ENCODE assay signal across 21 cellular contexts in genomic region chr7:34385385-34385784, GRCh38.
DNase-seq lines count a peak whose midpoint lies in the region; ATAC-seq, FAIRE-seq and TF ChIP-seq lines count a peak whose summit lies in the region.
"Had no signal": no experiment of that assay in that cellular context is flagged by ENCODE, and none has a peak within 500 bp of the region (broad histone marks: within the 10 kb centered on the region; RNA-seq: fewer than 3 reads in every experiment).

No MANE protein-coding gene starts in this region.

- no peak overlapping the region for H3K14ac ChIP-seq in H1 (ENCODE audit: insufficient read length)

- FAIRE-seq in H1 (lab: Jason Lieb, UNC) = no peak
- FAIRE-seq: A204.1, HepG2 had no signal

- H3K27me3 ChIP-seq in H1 (replicated peaks in 1 of 4; ENCODE audit: control insufficient read depth in 3 of 4, extremely low read depth in 1 of 4, insufficient read depth in 3 of 4, low read length in 3 of 4) = no peaks in the 10 kb centered on the region
- H3K27me3 ChIP-seq in lung (ENCODE audit: control insufficient read depth, insufficient read depth) = no peaks in the 10 kb centered on the region
- H3K27me3 ChIP-seq: Peyer's patch had no signal

- no peak overlapping the region for H3K56ac ChIP-seq in H1 (replicated peaks; ENCODE audit: insufficient read length, low read depth, low read length)

- no peaks in the 10 kb centered on the region for H3K23me2 ChIP-seq in H1 (ENCODE audit: low read depth, low read length)

- no peak overlapping the region for H3K18ac ChIP-seq in H1 (ENCODE audit: extremely low read depth, low read length)

- CTCF ChIA-PET in H1 (lab: Charles Lee; ENCODE audit: partially characterized antibody) = interaction anchor here (0.7 to 1.0 kb wide), 3 partner anchors 12 to 32 kb away, joined by 3 read pairs; no protein-coding TSS in a partner anchor

- DNase-seq in EH (ENCODE audit: low read depth) (peak; percentile 31), RPMI7951 (ENCODE audit: low read depth) (peak; percentile 26), H1 (ENCODE audit: low read depth in 1 of 2, low spot score in 2 of 2) (no peak), lung (ENCODE audit: low spot score) (no peak), NCI-H2081 treated with DMSO at 0.1 percent for 48 hours (lab: John Stamatoyannopoulos, UW) (no peak)
- no peak for DNase-seq in activated CD8-positive, alpha-beta memory T cell treated with anti-CD3 and anti-CD28 coated beads, Interleukin-2, amount 50 U/mL, for 4 hours
- DNase-seq in stimulated activated CD4-positive, alpha-beta T cell treated with anti-CD3 and anti-CD28 coated beads, Interleukin-15, amount 100 ng/mL, for 24 hours = no peak
- DNase-seq: C1 segment of cervical spinal cord, DMS 273 treated with DMSO at 0.1 percent for 48 hours, KG1, NCI-H1048, NCI-H146, NCI-H2081, NCI-H524, Peyer's patch, Right ventricle myocardium superior had no signal

- no peak overlapping the region for H2BK20ac ChIP-seq in H1 (ENCODE audit: low read length)

- TF ChIP-seq POLR2A in H1 (IDR thresholded peaks at IDR 0.05; ENCODE audit: control extremely low read depth in 1 of 2, low read depth in 2 of 2, low read length in 2 of 2) = no peak

- 100% methylated on average over 1 of the region's 1 CpG; no CpG with 5 or more reads in 1 of the 2 experiments for WGBS in H1 (ENCODE audit: extremely low coverage in 1 of 2, insufficient coverage in 1 of 2, insufficient read length in 1 of 2, insufficient replicate concordance in 2 of 2, low coverage in 1 of 2, low lambda C conversion rate in 2 of 2, missing lambda C conversion rate in 1 of 2), 2 experiments
- 51 to 71% methylated on average over 1 of the region's 1 CpG for WGBS in lung, 2 donors

- H2BK12ac ChIP-seq in H1 (ENCODE audit: low read depth, low read length) = no peak overlapping the region

- peak; percentile 19 for ATAC-seq in lung (ENCODE audit: insufficient read depth, low FRiP score)
- ATAC-seq in GM19023 (IDR thresholded peaks at IDR 0.05; ENCODE audit: unreplicated experiment) = no peak
- ATAC-seq: HCT116, HepG2 had no signal

- no peak for TF ChIP-seq RAD21 in H1 (IDR thresholded peaks at IDR 0.05 in 1 of 2, conservative IDR thresholded peaks at IDR 0.05 in 1 of 2; ENCODE audit: low read depth in 2 of 2, low read length in 2 of 2)

- H2BK120ac ChIP-seq in H1 (replicated peaks; ENCODE audit: low read depth, low read length) = no peak overlapping the region

- no peaks in the 10 kb centered on the region for H3K79me1 ChIP-seq in H1 (ENCODE audit: low read depth, low read length)

- peaks cover 19 to 25% of the 10 kb centered on the region in 2 experiments for H3K9me3 ChIP-seq in H1 (ENCODE audit: insufficient read depth in 2 of 2, low read depth in 1 of 2, low read length in 1 of 2)
- H3K9me3 ChIP-seq in lung (ENCODE audit: control insufficient read depth in 2 of 2, insufficient read depth in 1 of 2, low read length in 1 of 2) = peaks cover 0 to 7% of the 10 kb centered on the region in 2 donors

- no peak overlapping the region for H2BK5ac ChIP-seq in H1 (ENCODE audit: low read depth, low read length)

- no peak overlapping the region for H3K9ac ChIP-seq in H1 (replicated peaks in 1 of 4; ENCODE audit: extremely low read depth in 1 of 4, low read depth in 3 of 4, low read length in 3 of 4)

- H3K4me1 ChIP-seq in H1 (replicated peaks in 1 of 4; ENCODE audit: control insufficient read depth in 3 of 4, insufficient read depth in 4 of 4, low read length in 3 of 4) = peaks cover 0 to 2% (median 0%) of the 10 kb centered on the region in 4 experiments; a peak in 1 of 7 replicates
- no peaks in the 10 kb centered on the region for H3K4me1 ChIP-seq in lung (ENCODE audit: control insufficient read depth in 2 of 2, insufficient read depth in 2 of 2, low read length in 2 of 2)
- H3K4me1 ChIP-seq: Peyer's patch had no signal

- no peak overlapping the region for H2AK5ac ChIP-seq in H1 (ENCODE audit: low read depth, low read length)

- no peaks in the 10 kb centered on the region for H4K20me1 ChIP-seq in H1 (replicated peaks in 1 of 2; ENCODE audit: control insufficient read depth in 1 of 2, insufficient read depth in 2 of 2, low read length in 2 of 2)

- H3K79me2 ChIP-seq in H1 (ENCODE audit: control insufficient read depth in 1 of 2, insufficient read depth in 2 of 2, low read length in 2 of 2) = no peaks in the 10 kb centered on the region

- H4K5ac ChIP-seq in H1 (ENCODE audit: insufficient read length, low read depth, low read length) = no peak overlapping the region

- H3K36me3 ChIP-seq in H1 (ENCODE audit: control insufficient read depth in 2 of 4, insufficient read depth in 4 of 4, low read length in 3 of 4) = peaks cover 0 to 14% (median 0%) of the 10 kb centered on the region in 4 experiments; a peak in 2 of 8 replicates
- no peaks in the 10 kb centered on the region for H3K36me3 ChIP-seq in lung (ENCODE audit: control insufficient read depth in 2 of 2, insufficient read depth in 2 of 2, low read length in 2 of 2)
- H3K36me3 ChIP-seq: Peyer's patch had no signal

- no peak overlapping the region for H3K4ac ChIP-seq in H1 (replicated peaks; ENCODE audit: insufficient read length, low read depth, low read length)

- no peak overlapping the region for H4K8ac ChIP-seq in H1 (ENCODE audit: extremely low read depth, insufficient read depth, low read length)

- no peak overlapping the region for H3K4me2 ChIP-seq in H1 (ENCODE audit: insufficient read depth in 1 of 2, low read depth in 2 of 2, low read length in 2 of 2)

- H4K91ac ChIP-seq in H1 (replicated peaks; ENCODE audit: insufficient read length, low read length) = no peak overlapping the region

- no peak overlapping the region for H2BK15ac ChIP-seq in H1 (ENCODE audit: low read length)

- no peak overlapping the region for H3K4me3 ChIP-seq in H1 (ENCODE audit: extremely low read depth in 1 of 4, insufficient read depth in 2 of 4, low read depth in 3 of 4, low read length in 4 of 4)
- H3K4me3 ChIP-seq in lung = no peak overlapping the region
- H3K4me3 ChIP-seq: Peyer's patch, SK-N-MC had no signal

- no peak for TF ChIP-seq CTCF in H1 (IDR thresholded peaks at IDR 0.05; ENCODE audit: control extremely low read depth in 1 of 3, insufficient read depth in 1 of 3, low read depth in 1 of 3, low read length in 3 of 3)
- TF ChIP-seq CTCF in lung (IDR thresholded peaks at IDR 0.05; ENCODE audit: control extremely low read depth, extremely low read depth) = no peak

- H3K27ac ChIP-seq in H1 (ENCODE audit: low read depth, low read length) (no peak overlapping the region), lung (ENCODE audit: low read depth in 1 of 2, low read length in 1 of 2) (no peak overlapping the region)
- H3K27ac ChIP-seq: Peyer's patch, SK-N-MC had no signal

- H2AFZ ChIP-seq in H1 (ENCODE audit: low read length) = no peak overlapping the region

- TF ChIP-seq EP300 in H1 (IDR thresholded peaks at IDR 0.05; ENCODE audit: borderline replicate concordance in 1 of 2, low read depth in 2 of 2, low read length in 2 of 2) = no peak

- H3K23ac ChIP-seq in H1 (ENCODE audit: insufficient read length) = no peak overlapping the region

- POLR2A ChIA-PET in H1 (lab: Charles Lee; ENCODE audit: partially characterized antibody) = no interaction called here

TF ChIP-seq in H1, 55 proteins besides CTCF, POLR2A, EP300 and RAD21:
- TF ChIP-seq RXRA (IDR thresholded peaks at IDR 0.05; ENCODE audit: insufficient read depth, low read depth, low read length) (no peak), TEAD4 (IDR thresholded peaks at IDR 0.05; ENCODE audit: low read depth, low read length) (peak; percentile 58; the same call in 1 of the 2 replicates), CTBP2 (IDR thresholded peaks at IDR 0.05; ENCODE audit: borderline replicate concordance, insufficient read depth, insufficient read length, low read length) (no peak), TAF7 (optimal IDR thresholded peaks at IDR 0.05; ENCODE audit: borderline replicate concordance, low read depth, low read length) (no peak), CBX8 (IDR thresholded peaks at IDR 0.05; ENCODE audit: borderline replicate concordance, low read depth, low read length) (no peak), BACH1 (IDR thresholded peaks at IDR 0.05; ENCODE audit: low read length) (no peak), E2F6 (IDR thresholded peaks at IDR 0.05) (no peak)

Comparison
In these comparisons a context has a peak if more than half of its experiments do, and no peak if none do; other contexts are left out.
1. DNase-seq: peak in EH (single experiment) and RPMI7951 (single experiment); none in H1 (0 of 2), lung (single experiment), activated CD8-positive, alpha-beta memory T cell treated with anti-CD3 and anti-CD28 coated beads, Interleukin-2, amount 50 U/mL, for 4 hours (single experiment), stimulated activated CD4-positive, alpha-beta T cell treated with anti-CD3 and anti-CD28 coated beads, Interleukin-15, amount 100 ng/mL, for 24 hours (single experiment) and NCI-H2081 treated with DMSO at 0.1 percent for 48 hours (single experiment).